Comparison of ENCODE assay signal across 8 cellular contexts in genomic region chr10:73743905-73744689, GRCh38.
DNase-seq lines count a peak whose midpoint lies in the region; ATAC-seq lines count a peak whose summit lies in the region.

A gene with protein sequence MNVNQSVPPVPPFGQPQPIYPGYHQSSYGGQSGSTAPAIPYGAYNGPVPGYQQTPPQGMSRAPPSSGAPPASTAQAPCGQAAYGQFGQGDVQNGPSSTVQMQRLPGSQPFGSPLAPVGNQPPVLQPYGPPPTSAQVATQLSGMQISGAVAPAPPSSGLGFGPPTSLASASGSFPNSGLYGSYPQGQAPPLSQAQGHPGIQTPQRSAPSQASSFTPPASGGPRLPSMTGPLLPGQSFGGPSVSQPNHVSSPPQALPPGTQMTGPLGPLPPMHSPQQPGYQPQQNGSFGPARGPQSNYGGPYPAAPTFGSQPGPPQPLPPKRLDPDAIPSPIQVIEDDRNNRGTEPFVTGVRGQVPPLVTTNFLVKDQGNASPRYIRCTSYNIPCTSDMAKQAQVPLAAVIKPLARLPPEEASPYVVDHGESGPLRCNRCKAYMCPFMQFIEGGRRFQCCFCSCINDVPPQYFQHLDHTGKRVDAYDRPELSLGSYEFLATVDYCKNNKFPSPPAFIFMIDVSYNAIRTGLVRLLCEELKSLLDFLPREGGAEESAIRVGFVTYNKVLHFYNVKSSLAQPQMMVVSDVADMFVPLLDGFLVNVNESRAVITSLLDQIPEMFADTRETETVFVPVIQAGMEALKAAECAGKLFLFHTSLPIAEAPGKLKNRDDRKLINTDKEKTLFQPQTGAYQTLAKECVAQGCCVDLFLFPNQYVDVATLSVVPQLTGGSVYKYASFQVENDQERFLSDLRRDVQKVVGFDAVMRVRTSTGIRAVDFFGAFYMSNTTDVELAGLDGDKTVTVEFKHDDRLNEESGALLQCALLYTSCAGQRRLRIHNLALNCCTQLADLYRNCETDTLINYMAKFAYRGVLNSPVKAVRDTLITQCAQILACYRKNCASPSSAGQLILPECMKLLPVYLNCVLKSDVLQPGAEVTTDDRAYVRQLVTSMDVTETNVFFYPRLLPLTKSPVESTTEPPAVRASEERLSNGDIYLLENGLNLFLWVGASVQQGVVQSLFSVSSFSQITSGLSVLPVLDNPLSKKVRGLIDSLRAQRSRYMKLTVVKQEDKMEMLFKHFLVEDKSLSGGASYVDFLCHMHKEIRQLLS (plus strand): TSS chr10:73744372. CDS start chr10:73746833, 2,461 bp downstream.

- DNase-seq in AML-193 (lab: John Stamatoyannopoulos, UW) = peak; percentile 94 to 97
- DNase-seq in GM19238 (ENCODE audit: insufficient read length, low spot score) = peak; percentile 87
- DNase-seq in NCI-H524 treated with DMSO at 0.1 percent for 48 hours (lab: John Stamatoyannopoulos, UW) = peak; percentile 35
- DNase-seq in activated CD4-positive, alpha-beta T cell treated with anti-CD3 and anti-CD28 coated beads for 4 hours = peak; percentile 94 to 96
- peak; percentile 96 for DNase-seq in kidney glomerular epithelial cell (lab: John Stamatoyannopoulos, UW)
- DNase-seq in stimulated activated CD4-positive, alpha-beta T cell treated with anti-CD3 and anti-CD28 coated beads, Interleukin-1b, Interleukin-23, amount 100 ng/mL, for 1 hour (ENCODE audit: low read depth in 2 of 2) = peak; percentile 86 to 87

- peak; percentile 92 for ATAC-seq in HG03442 (IDR thresholded peaks at IDR 0.05; ENCODE audit: unreplicated experiment)

- peak within 1 kb of the TSS; percentile 98 for H3K27ac ChIP-seq in cingulate gyrus (ENCODE audit: low read depth, low read length)

Comparison
In these comparisons a context has a peak if more than half of its experiments do, and no peak if none do; other contexts are left out.
1. Peak in every context shown above with its lines: DNase-seq, ATAC-seq and H3K27ac ChIP-seq.
2. DNase-seq: peak in every context shown above with its lines; median percentile 96 in kidney glomerular epithelial cell; 96 in AML-193; 95 in activated CD4-positive, alpha-beta T cell treated with anti-CD3 and anti-CD28 coated beads for 4 hours; 87 in GM19238; 86 in stimulated activated CD4-positive, alpha-beta T cell treated with anti-CD3 and anti-CD28 coated beads, Interleukin-1b, Interleukin-23, amount 100 ng/mL, for 1 hour; 35 in NCI-H524 treated with DMSO at 0.1 percent for 48 hours.